13 cellular contexts compared by ENCODE assay signal in genomic region chr11:129694966-129695365, GRCh38.
DNase-seq lines count a peak whose midpoint lies in the region; ATAC-seq and TF ChIP-seq lines count a peak whose summit lies in the region.
"Had no signal": no experiment of that assay in that cellular context is flagged by ENCODE, and none has a peak within 500 bp of the region (broad histone marks: within the 10 kb centered on the region; RNA-seq: fewer than 3 reads in every experiment).

No MANE protein-coding gene starts in this region.

- TF ChIP-seq CTCF in activated CD8-positive, alpha-beta T cell treated with anti-CD3 and anti-CD28 coated beads for 36 hours (IDR thresholded peaks at IDR 0.05) = no peak
- TF ChIP-seq CTCF in mammary epithelial cell (conservative IDR thresholded peaks at IDR 0.05 in 1 of 2, IDR thresholded peaks at IDR 0.05 in 1 of 2; ENCODE audit: extremely low read depth in 1 of 2, insufficient read depth in 1 of 2, low read depth in 1 of 2, low read length in 2 of 2) (no peak), osteoblast (IDR thresholded peaks at IDR 0.05; ENCODE audit: extremely low read depth, low read depth, low read length) (no peak)

- peaks cover 3% of the 10 kb centered on the region for H3K4me1 Mint-ChIP-seq in activated CD8-positive, alpha-beta T cell treated with anti-CD3 and anti-CD28 coated beads for 36 hours (ENCODE audit: low read depth)
- peaks cover 7% of the 10 kb centered on the region for H3K4me1 Mint-ChIP-seq in activated CD8-positive, alpha-beta T cell treated with anti-CD3 and anti-CD28 coated beads, Interleukin-2, amount 10 ng/mL, durations not matched to agents 7 days and 5 days (ENCODE audit: low read depth)

- BruUV-seq in mammary epithelial cell (replicated peaks; lab: Mats Ljungman, UMichigan) = no TSS peak

- no peak for ATAC-seq in activated CD8-positive, alpha-beta T cell treated with anti-CD3 and anti-CD28 coated beads for 36 hours
- no peak for ATAC-seq in activated CD8-positive, alpha-beta T cell treated with anti-CD3 and anti-CD28 coated beads, Interleukin-2, amount 10 ng/mL, durations not matched to agents 7 days and 5 days
- no peak for ATAC-seq in GM18907 (IDR thresholded peaks at IDR 0.05; ENCODE audit: unreplicated experiment)

- H3K79me2 ChIP-seq in mammary epithelial cell (ENCODE audit: insufficient read depth, low read length) (no peaks in the 10 kb centered on the region), osteoblast (ENCODE audit: insufficient read depth, low read length) (no peaks in the 10 kb centered on the region)

- H3K36me3 ChIP-seq in mammary epithelial cell (ENCODE audit: insufficient read depth, low read length) (no peaks in the 10 kb centered on the region), osteoblast (ENCODE audit: insufficient read depth, low read length) (no peaks in the 10 kb centered on the region)
- H3K36me3 ChIP-seq: left ventricle myocardium inferior had no signal

- no peaks in the 10 kb centered on the region for H3K4me1 ChIP-seq in mammary epithelial cell (ENCODE audit: insufficient read depth, low read length)
- H3K4me1 ChIP-seq in osteoblast (ENCODE audit: insufficient read depth, low read length) = no peaks in the 10 kb centered on the region
- H3K4me1 ChIP-seq: testis had no signal

- no peaks in the 10 kb centered on the region for H3K27me3 Mint-ChIP-seq in activated CD8-positive, alpha-beta T cell treated with anti-CD3 and anti-CD28 coated beads for 36 hours
- H3K27me3 Mint-ChIP-seq in activated CD8-positive, alpha-beta T cell treated with anti-CD3 and anti-CD28 coated beads, Interleukin-2, amount 10 ng/mL, durations not matched to agents 7 days and 5 days (ENCODE audit: low read depth) = no peaks in the 10 kb centered on the region

- WGBS in mammary epithelial cell (ENCODE audit: low coverage, missing lambda C conversion rate) = 75% methylated on average over 9 of the region's 10 CpGs

- intact Hi-C loops in activated CD8-positive, alpha-beta T cell treated with anti-CD3 and anti-CD28 coated beads for 36 hours (cut with micrococcal nuclease) = loop anchor here (5.0 kb wide), 1 partner anchor 333 kb away; no protein-coding TSS in a partner anchor
- intact Hi-C loops in mammary epithelial cell (cut with micrococcal nuclease) = no loop called here
- intact Hi-C loops in head of caudate nucleus (cut with DNase I) = no loop called here

- no peak for DNase-seq in activated CD8-positive, alpha-beta T cell treated with anti-CD3 and anti-CD28 coated beads for 36 hours
- no peak for DNase-seq in activated CD8-positive, alpha-beta T cell treated with anti-CD3 and anti-CD28 coated beads, Interleukin-2, amount 10 ng/mL, durations not matched to agents 7 days and 5 days
- DNase-seq in NCI-H226 (peak; percentile 93), mammary epithelial cell (peak; percentile 13), osteoblast (ENCODE audit: insufficient read length, low spot score, missing footprints) (peak; percentile 46), OCI-M1 (lab: John Stamatoyannopoulos, UW) (no peak), head of caudate nucleus (no peak)
- DNase-seq: aorta, GF-D8, left ventricle myocardium inferior, SIG-M5 had no signal

- no peak overlapping the region for H3K27ac Mint-ChIP-seq in activated CD8-positive, alpha-beta T cell treated with anti-CD3 and anti-CD28 coated beads for 36 hours
- H3K27ac Mint-ChIP-seq in activated CD8-positive, alpha-beta T cell treated with anti-CD3 and anti-CD28 coated beads, Interleukin-2, amount 10 ng/mL, durations not matched to agents 7 days and 5 days = no peak overlapping the region

- H3K4me2 ChIP-seq in mammary epithelial cell (ENCODE audit: insufficient read depth, low read depth, low read length) (no peak overlapping the region), osteoblast (ENCODE audit: insufficient read depth, low read length) (no peak overlapping the region)

- peak overlapping the region; percentile 14 for H3K4me3 Mint-ChIP-seq in activated CD8-positive, alpha-beta T cell treated with anti-CD3 and anti-CD28 coated beads for 36 hours
- H3K4me3 Mint-ChIP-seq in activated CD8-positive, alpha-beta T cell treated with anti-CD3 and anti-CD28 coated beads, Interleukin-2, amount 10 ng/mL, durations not matched to agents 7 days and 5 days = no peak overlapping the region

- in situ Hi-C loops in mammary epithelial cell (cut with MboI; ENCODE audit: low sequenced_read_pairs in 2 of 2) = loop anchor here in 1 of 2 donors (5.0 kb wide), 1 partner anchor 318 kb away; the partner anchor contains the start of gene BARX2

- H2AFZ ChIP-seq in mammary epithelial cell (ENCODE audit: low read depth, low read length) (no peak overlapping the region), osteoblast (ENCODE audit: low read length) (no peak overlapping the region)

- H3K9ac ChIP-seq in mammary epithelial cell (ENCODE audit: insufficient read depth, low read length) = no peak overlapping the region

- H4K20me1 ChIP-seq in mammary epithelial cell (ENCODE audit: insufficient read depth, low read length) = no peaks in the 10 kb centered on the region
- no peaks in the 10 kb centered on the region for H4K20me1 ChIP-seq in osteoblast (ENCODE audit: insufficient read depth, low read length)

- H3K27me3 ChIP-seq in mammary epithelial cell (ENCODE audit: insufficient read depth, low read length) (peaks cover 2% of the 10 kb centered on the region), osteoblast (ENCODE audit: insufficient read depth, low read length) (peaks cover 16% of the 10 kb centered on the region)
- H3K27me3 ChIP-seq: testis had no signal

- no peaks in the 10 kb centered on the region for H3K36me3 Mint-ChIP-seq in activated CD8-positive, alpha-beta T cell treated with anti-CD3 and anti-CD28 coated beads for 36 hours (ENCODE audit: low read depth)
- H3K36me3 Mint-ChIP-seq in activated CD8-positive, alpha-beta T cell treated with anti-CD3 and anti-CD28 coated beads, Interleukin-2, amount 10 ng/mL, durations not matched to agents 7 days and 5 days (ENCODE audit: low read depth) = no peaks in the 10 kb centered on the region

- CTCF ChIA-PET in activated CD8-positive, alpha-beta T cell treated with anti-CD3 and anti-CD28 coated beads for 36 hours (lab: Charles Lee) = interaction anchor here (0.5 to 3.7 kb wide), 25 partner anchors 8 to 576 kb away, joined by 3 to 19 read pairs (median 4); partner anchors contain the start of gene BARX2
- CTCF ChIA-PET in activated CD8-positive, alpha-beta T cell treated with anti-CD3 and anti-CD28 coated beads, Interleukin-2, amount 10 ng/mL, durations not matched to agents 7 days and 5 days (lab: Charles Lee) = interaction anchor here (0.8 to 1.8 kb wide), 20 partner anchors 8 to 582 kb away, joined by 3 to 13 read pairs (median 4); no protein-coding TSS in a partner anchor
- CTCF ChIA-PET in mammary epithelial cell (lab: Charles Lee; ENCODE audit: low non-redundant PET) = no interaction called here

- H3K27ac ChIP-seq in mammary epithelial cell (ENCODE audit: insufficient read depth, low read depth, low read length) (no peak overlapping the region), osteoblast (ENCODE audit: low read depth, low read length) (no peak overlapping the region)
- H3K27ac ChIP-seq: left ventricle myocardium inferior, testis had no signal

- dilution Hi-C loops in mammary epithelial cell (cut with HindIII; ENCODE audit: low sequenced_read_pairs) = no loop called here

- H3K9me3 ChIP-seq in mammary epithelial cell (replicated peaks; ENCODE audit: insufficient read depth, low read length) = no peaks in the 10 kb centered on the region
- no peaks in the 10 kb centered on the region for H3K9me3 ChIP-seq in osteoblast (ENCODE audit: low read depth, low read length)
- H3K9me3 ChIP-seq: left ventricle myocardium inferior, testis had no signal

- H3K4me3 ChIP-seq in mammary epithelial cell (replicated peaks in 1 of 3; ENCODE audit: insufficient read depth in 1 of 3, low read depth in 2 of 3, low read length in 3 of 3) = no peak overlapping the region
- H3K4me3 ChIP-seq in osteoblast (ENCODE audit: insufficient read depth, low read length) = no peak overlapping the region

- H3K9me3 Mint-ChIP-seq in activated CD8-positive, alpha-beta T cell treated with anti-CD3 and anti-CD28 coated beads for 36 hours = no peaks in the 10 kb centered on the region
- H3K9me3 Mint-ChIP-seq in activated CD8-positive, alpha-beta T cell treated with anti-CD3 and anti-CD28 coated beads, Interleukin-2, amount 10 ng/mL, durations not matched to agents 7 days and 5 days (ENCODE audit: insufficient read depth) = no peaks in the 10 kb centered on the region

- POLR2A ChIA-PET in activated CD8-positive, alpha-beta T cell treated with anti-CD3 and anti-CD28 coated beads for 36 hours (lab: Charles Lee) = no interaction called here
- POLR2A ChIA-PET in activated CD8-positive, alpha-beta T cell treated with anti-CD3 and anti-CD28 coated beads, Interleukin-2, amount 10 ng/mL, durations not matched to agents 7 days and 5 days (lab: Charles Lee) = no interaction called here

Comparison
In these comparisons a context has a peak if more than half of its experiments do, and no peak if none do; other contexts are left out.
1. DNase-seq: peak in NCI-H226 (single experiment), mammary epithelial cell (single experiment) and osteoblast (single experiment); none in activated CD8-positive, alpha-beta T cell treated with anti-CD3 and anti-CD28 coated beads for 36 hours (single experiment), activated CD8-positive, alpha-beta T cell treated with anti-CD3 and anti-CD28 coated beads, Interleukin-2, amount 10 ng/mL, durations not matched to agents 7 days and 5 days (single experiment), OCI-M1 (single experiment) and head of caudate nucleus (0 of 42).